In the genomic region with DNA sequence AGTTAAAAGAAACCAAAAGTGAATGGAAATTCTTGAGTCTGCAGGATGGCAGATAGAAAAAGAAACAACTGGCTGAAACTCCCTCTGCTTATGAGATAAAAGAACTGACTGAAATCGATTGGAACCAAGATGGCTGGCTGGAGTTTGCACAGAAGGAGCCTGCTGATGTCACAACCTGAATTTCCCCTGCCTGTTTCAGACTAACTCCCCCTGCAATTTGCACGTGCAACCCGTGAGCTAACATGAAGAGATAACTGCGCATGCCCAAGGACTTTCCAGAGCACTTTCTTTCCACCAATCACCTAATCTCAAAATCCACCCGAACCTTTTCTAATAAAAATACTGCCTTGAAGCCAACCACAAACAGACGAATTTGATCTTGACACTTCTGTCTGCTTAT, we compare ENCODE assay signal across 24 cellular contexts.
"Had no signal": no experiment of that assay in that cellular context is flagged by ENCODE, and none has a peak within 500 bp of the region (broad histone marks: within the 10 kb centered on the region; RNA-seq: fewer than 3 reads in every experiment).

No MANE protein-coding gene starts in this region.

- H3K4me1 ChIP-seq: breast epithelium, right lobe of liver, stomach, tibial artery, upper lobe of right lung had no signal

- H3K36me3 ChIP-seq: breast epithelium, ovary, right lobe of liver, stomach, tibial artery, upper lobe of right lung had no signal

- ATAC-seq: activated naive CD4-positive, alpha-beta T cell treated with anti-CD3 and anti-CD28 coated beads, Interleukin-2, amount 50 U/mL, for 72 hours; activated T-cell treated with anti-CD3 and anti-CD28 coated beads, Interleukin-2, amount 50 U/mL, for 4 hours; activated T-helper 17 cell treated with anti-CD3 and anti-CD28 coated beads, Interleukin-2, amount 50 U/mL, for 72 hours; esophagus mucosa; left colon; right lobe of liver; stimulated activated naive B cell treated with anti-CD40 and anti-IgM and Interleukin-4, amounts not matched to agents 10 μg/mL and 1 μg/mL and 100 μg/mL, for 72 hours; upper lobe of right lung had no signal

- H3K27ac ChIP-seq: breast epithelium, ovary, right lobe of liver, skin epidermis, stomach, tibial artery, upper lobe of right lung, VCaP had no signal

- H3K4me3 ChIP-seq: breast epithelium, ovary, right lobe of liver, skin epidermis, stomach, tibial artery, upper lobe of right lung had no signal

- DNase-seq: activated CD4-positive, alpha-beta memory T cell treated with anti-CD3 and anti-CD28 coated beads for 36 hours; activated CD4-positive, alpha-beta T cell treated with anti-CD3 and anti-CD28 coated beads for 48 hours; activated gamma-delta T cell treated with Interleukin-2 at 50 U/mL for 16 hours; activated T-cell treated with anti-CD3 and anti-CD28 coated beads, Interleukin-2, amount 50 U/mL, for 4 hours; central memory CD4-positive, alpha-beta T cell; foreskin fibroblast; hypothalamus; immature natural killer cell; kidney; left colon; mammary epithelial cell; ovary; right lobe of liver; stimulated activated CD4-positive, alpha-beta T cell treated with anti-CD3 and anti-CD28 coated beads, Interleukin-1b, Interleukin-23, amount 100 ng/mL, for 48 hours; stimulated activated naive B cell treated with anti-CD40 and anti-IgM and Interleukin-4, amounts not matched to agents 10 μg/mL and 1 μg/mL and 100 μg/mL, for 72 hours; stomach; tibial artery; upper lobe of right lung had no signal

- H3K9me3 ChIP-seq: breast epithelium, ovary, right lobe of liver, stomach, tibial artery, upper lobe of right lung had no signal

- FAIRE-seq: kidney had no signal

- H3K27me3 ChIP-seq: breast epithelium, ovary, right lobe of liver, stomach, tibial artery, upper lobe of right lung had no signal
